ENCODE assay signal across 17 cellular contexts in the genomic region with DNA sequence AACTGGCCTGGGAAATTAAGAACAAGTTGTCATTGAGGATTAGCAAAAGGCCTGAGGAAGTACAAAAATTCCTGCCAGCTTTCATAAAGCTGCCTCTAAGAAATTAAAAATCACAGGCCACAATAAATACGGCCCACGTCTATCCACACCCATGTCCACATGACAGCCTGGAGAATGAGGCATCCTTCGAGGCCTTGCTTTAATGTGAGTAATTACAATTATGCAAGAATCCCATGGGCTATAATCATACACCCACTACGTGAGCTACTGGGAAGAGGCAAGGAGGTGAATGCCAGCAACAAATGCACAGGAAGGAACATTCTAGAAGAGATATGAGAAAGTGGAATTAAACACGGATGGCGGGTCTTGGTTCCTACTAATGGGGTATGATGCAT.
DNase-seq lines count a peak whose midpoint lies in the region; ATAC-seq and TF ChIP-seq lines count a peak whose summit lies in the region.
"Had no signal": no experiment of that assay in that cellular context is flagged by ENCODE, and none has a peak within 500 bp of the region (broad histone marks: within the 10 kb centered on the region; RNA-seq: fewer than 3 reads in every experiment).

No MANE protein-coding gene starts in this region.

- no peak overlapping the region for H3K4me2 ChIP-seq in GM23338

- H3K27ac Mint-ChIP-seq in GM23338: no peak overlapping the region
- peak overlapping the region; percentile 13 for H3K27ac Mint-ChIP-seq in mesothelial cell of epicardium
- no peak overlapping the region for H3K27ac Mint-ChIP-seq in immature natural killer cell
- H3K27ac Mint-ChIP-seq in CD4-positive, alpha-beta T cell: no peak overlapping the region
- H3K27ac Mint-ChIP-seq: naive thymus-derived CD8-positive, alpha-beta T cell; T-helper 17 cell had no signal

- no peaks in the 10 kb centered on the region for H3F3A ChIP-seq in GM23338 (replicated peaks; ENCODE audit: low read depth)

- H3K27me3 Mint-ChIP-seq in GM23338 (ENCODE audit: insufficient read depth, low read depth, poor library complexity) (peaks cover 3% of the 10 kb centered on the region), mesothelial cell of epicardium (ENCODE audit: low read depth) (no peaks in the 10 kb centered on the region), immature natural killer cell (ENCODE audit: low read depth in 3 of 3) (peaks cover 0 to 2% (median 0%) of the 10 kb centered on the region in 3 donors)
- no peaks in the 10 kb centered on the region for H3K27me3 Mint-ChIP-seq in CD4-positive, alpha-beta T cell
- H3K27me3 Mint-ChIP-seq: T-helper 17 cell had no signal

- CTCF ChIA-PET in CD4-positive, alpha-beta T cell (lab: Charles Lee): no interaction called here

- DNase-seq in AG09309 (ENCODE audit: low read depth): peak; percentile 45
- no peak for DNase-seq in GM23338 (ENCODE audit: low spot score)
- no peak for DNase-seq in mesothelial cell of epicardium (ENCODE audit: low spot score in 2 of 2, unreplicated experiment in 2 of 2)
- no peak for DNase-seq in immature natural killer cell
- DNase-seq in hepatic stellate cell (ENCODE audit: low spot score): no peak
- no peak for DNase-seq in putamen (ENCODE audit: low spot score)
- DNase-seq in CD4-positive, alpha-beta T cell: no peak
- DNase-seq: activated effector memory CD4-positive, alpha-beta T cell treated with Interleukin-2 at 50 U/mL for 16 hours; BE2C; erythroblast; MG63; naive thymus-derived CD8-positive, alpha-beta T cell; NCI-H1694 treated with DMSO at 0.1 percent for 48 hours; T-helper 17 cell had no signal

- no peaks in the 10 kb centered on the region; the same call in 1 of the 2 replicates for H3K9me2 ChIP-seq in GM23338 (ENCODE audit: insufficient read depth)

- H3K27me3 ChIP-seq in GM23338 (ENCODE audit: insufficient read depth): no peaks in the 10 kb centered on the region
- no peaks in the 10 kb centered on the region for H3K27me3 ChIP-seq in CD4-positive, alpha-beta T cell (ENCODE audit: control insufficient read depth, insufficient read depth, low read length)
- H3K27me3 ChIP-seq: BE2C, MG63 had no signal

- H3K4me1 Mint-ChIP-seq in GM23338 (peaks cover 6% of the 10 kb centered on the region), mesothelial cell of epicardium (peaks cover 12% of the 10 kb centered on the region), immature natural killer cell (no peaks in the 10 kb centered on the region)
- H3K4me1 Mint-ChIP-seq in CD4-positive, alpha-beta T cell (ENCODE audit: low read depth): no peaks in the 10 kb centered on the region
- H3K4me1 Mint-ChIP-seq: T-helper 17 cell had no signal

- no peaks in the 10 kb centered on the region for H3K36me3 ChIP-seq in GM23338 (ENCODE audit: insufficient read depth)
- H3K36me3 ChIP-seq: BE2C, MG63 had no signal

- no peak for TF ChIP-seq CTCF in AG09309 (IDR thresholded peaks at IDR 0.05; ENCODE audit: control insufficient read depth, insufficient read depth, low read depth, low read length, missing control alignments)
- TF ChIP-seq CTCF in GM23338 (conservative IDR thresholded peaks at IDR 0.05; ENCODE audit: low read depth in 2 of 2): no peak
- TF ChIP-seq CTCF in mesothelial cell of epicardium (IDR thresholded peaks at IDR 0.05; ENCODE audit: unreplicated experiment): no peak
- no peak for TF ChIP-seq CTCF in CD4-positive, alpha-beta T cell (IDR thresholded peaks at IDR 0.05)

- H3K9me3 Mint-ChIP-seq in GM23338 (no peaks in the 10 kb centered on the region), mesothelial cell of epicardium (peaks cover 6% of the 10 kb centered on the region), immature natural killer cell (peaks cover 0 to 5% (median 2%) of the 10 kb centered on the region in 6 donors)
- H3K9me3 Mint-ChIP-seq in CD4-positive, alpha-beta T cell: peaks cover under 1% of the 10 kb centered on the region

- POLR2A ChIA-PET in CD4-positive, alpha-beta T cell (lab: Charles Lee): no interaction called here

- no peaks in the 10 kb centered on the region for H3K79me2 ChIP-seq in GM23338 (replicated peaks; ENCODE audit: insufficient read depth)

- no peak overlapping the region for H3K27ac ChIP-seq in GM23338 (ENCODE audit: low read depth)
- H3K27ac ChIP-seq in CD4-positive, alpha-beta T cell (ENCODE audit: low read depth, low read length): no peak overlapping the region

- H4K20me1 ChIP-seq in GM23338 (replicated peaks; ENCODE audit: insufficient read depth): no peaks in the 10 kb centered on the region

- ATAC-seq in GM23338 (no peak), esophagus mucosa (peak; percentile 90)
- ATAC-seq in CD4-positive, alpha-beta T cell (ENCODE audit: poor library complexity): no peak
- ATAC-seq: activated CD4-positive, CD25-positive, alpha-beta regulatory T cell treated with anti-CD3 and anti-CD28 coated beads, Interleukin-2, amount 50 U/mL, for 24 hours; left lobe of liver; naive thymus-derived CD8-positive, alpha-beta T cell; T-helper 17 cell had no signal

- H3K4me3 ChIP-seq in AG09309 (ENCODE audit: control insufficient read depth, low read depth, low read length): no peak overlapping the region
- no peak overlapping the region for H3K4me3 ChIP-seq in GM23338
- H3K4me3 ChIP-seq: MG63 had no signal

- H3K4me3 Mint-ChIP-seq in GM23338: no peak overlapping the region
- H3K4me3 Mint-ChIP-seq in mesothelial cell of epicardium: no peak overlapping the region
- H3K4me3 Mint-ChIP-seq in immature natural killer cell: no peak overlapping the region
- H3K4me3 Mint-ChIP-seq in CD4-positive, alpha-beta T cell: no peak overlapping the region
- H3K4me3 Mint-ChIP-seq: naive thymus-derived CD8-positive, alpha-beta T cell; T-helper 17 cell had no signal

- intact Hi-C loops in CD4-positive, alpha-beta T cell (cut with DNase I, micrococcal nuclease): no loop called here

- H3K9me3 ChIP-seq in CD4-positive, alpha-beta T cell (ENCODE audit: control insufficient read depth, low read length): peaks cover 5% of the 10 kb centered on the region
- H3K9me3 ChIP-seq: BE2C, MG63 had no signal

- peaks cover 6% of the 10 kb centered on the region; the same call in 1 of the 2 replicates for H3K4me1 ChIP-seq in GM23338 (ENCODE audit: insufficient read depth)
- H3K4me1 ChIP-seq: BE2C had no signal

- H2AFZ ChIP-seq in GM23338: peak overlapping the region; percentile 97

- H3K36me3 Mint-ChIP-seq in GM23338 (ENCODE audit: low read depth) (0 out of 3 replicates have a peak, but pooled peaks cover 3% of the 10 kb centered on the region), mesothelial cell of epicardium (no peaks in the 10 kb centered on the region), immature natural killer cell (peaks cover 0 to 4% (median 0%) of the 10 kb centered on the region in 3 donors)
- H3K36me3 Mint-ChIP-seq in CD4-positive, alpha-beta T cell (ENCODE audit: low read depth): no peaks in the 10 kb centered on the region

TF ChIP-seq in GM23338, 12 proteins besides CTCF, POLR2A, EP300 and RAD21 (continues in another document):
- no peak for TF ChIP-seq POLR2AphosphoS5 (IDR thresholded peaks at IDR 0.05; ENCODE audit: low read depth)
- no peak for TF ChIP-seq EZH2phosphoT487 (IDR thresholded peaks at IDR 0.05; ENCODE audit: unreplicated experiment)
- TF ChIP-seq ZNF114 (CRISPR knock-in tag; IDR thresholded peaks at IDR 0.05): no peak
- TF ChIP-seq, protein P1, sequence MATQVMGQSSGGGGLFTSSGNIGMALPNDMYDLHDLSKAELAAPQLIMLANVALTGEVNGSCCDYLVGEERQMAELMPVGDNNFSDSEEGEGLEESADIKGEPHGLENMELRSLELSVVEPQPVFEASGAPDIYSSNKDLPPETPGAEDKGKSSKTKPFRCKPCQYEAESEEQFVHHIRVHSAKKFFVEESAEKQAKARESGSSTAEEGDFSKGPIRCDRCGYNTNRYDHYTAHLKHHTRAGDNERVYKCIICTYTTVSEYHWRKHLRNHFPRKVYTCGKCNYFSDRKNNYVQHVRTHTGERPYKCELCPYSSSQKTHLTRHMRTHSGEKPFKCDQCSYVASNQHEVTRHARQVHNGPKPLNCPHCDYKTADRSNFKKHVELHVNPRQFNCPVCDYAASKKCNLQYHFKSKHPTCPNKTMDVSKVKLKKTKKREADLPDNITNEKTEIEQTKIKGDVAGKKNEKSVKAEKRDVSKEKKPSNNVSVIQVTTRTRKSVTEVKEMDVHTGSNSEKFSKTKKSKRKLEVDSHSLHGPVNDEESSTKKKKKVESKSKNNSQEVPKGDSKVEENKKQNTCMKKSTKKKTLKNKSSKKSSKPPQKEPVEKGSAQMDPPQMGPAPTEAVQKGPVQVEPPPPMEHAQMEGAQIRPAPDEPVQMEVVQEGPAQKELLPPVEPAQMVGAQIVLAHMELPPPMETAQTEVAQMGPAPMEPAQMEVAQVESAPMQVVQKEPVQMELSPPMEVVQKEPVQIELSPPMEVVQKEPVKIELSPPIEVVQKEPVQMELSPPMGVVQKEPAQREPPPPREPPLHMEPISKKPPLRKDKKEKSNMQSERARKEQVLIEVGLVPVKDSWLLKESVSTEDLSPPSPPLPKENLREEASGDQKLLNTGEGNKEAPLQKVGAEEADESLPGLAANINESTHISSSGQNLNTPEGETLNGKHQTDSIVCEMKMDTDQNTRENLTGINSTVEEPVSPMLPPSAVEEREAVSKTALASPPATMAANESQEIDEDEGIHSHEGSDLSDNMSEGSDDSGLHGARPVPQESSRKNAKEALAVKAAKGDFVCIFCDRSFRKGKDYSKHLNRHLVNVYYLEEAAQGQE (IDR thresholded peaks at IDR 0.05; ENCODE audit: unreplicated experiment): no peak
